Comparison of ENCODE assay signal across 1 cellular context in the genomic region with DNA sequence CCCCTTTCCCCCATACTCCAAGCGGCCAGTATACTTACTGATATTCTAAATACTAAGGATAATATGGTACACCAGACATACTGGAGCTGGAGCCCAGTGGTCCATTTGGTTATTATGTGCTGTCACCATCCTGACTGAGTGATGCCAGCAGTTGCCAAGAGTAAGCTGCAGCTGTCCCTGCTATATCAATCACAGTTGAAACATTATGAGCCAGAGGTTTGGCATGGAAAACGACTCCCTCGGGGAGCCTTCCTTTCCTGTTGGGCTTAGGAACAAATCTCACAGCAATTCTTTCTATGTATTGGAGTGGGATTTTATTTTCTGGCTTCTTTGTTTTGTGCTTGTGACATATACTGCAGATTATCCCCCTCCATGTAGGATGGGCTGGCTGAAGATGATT.
TF ChIP-seq lines count a peak whose summit lies in the region.

No MANE protein-coding gene starts in this region.

TF ChIP-seq in K562, 482 proteins besides CTCF, POLR2A, EP300 and RAD21:
- TF ChIP-seq, protein P1, sequence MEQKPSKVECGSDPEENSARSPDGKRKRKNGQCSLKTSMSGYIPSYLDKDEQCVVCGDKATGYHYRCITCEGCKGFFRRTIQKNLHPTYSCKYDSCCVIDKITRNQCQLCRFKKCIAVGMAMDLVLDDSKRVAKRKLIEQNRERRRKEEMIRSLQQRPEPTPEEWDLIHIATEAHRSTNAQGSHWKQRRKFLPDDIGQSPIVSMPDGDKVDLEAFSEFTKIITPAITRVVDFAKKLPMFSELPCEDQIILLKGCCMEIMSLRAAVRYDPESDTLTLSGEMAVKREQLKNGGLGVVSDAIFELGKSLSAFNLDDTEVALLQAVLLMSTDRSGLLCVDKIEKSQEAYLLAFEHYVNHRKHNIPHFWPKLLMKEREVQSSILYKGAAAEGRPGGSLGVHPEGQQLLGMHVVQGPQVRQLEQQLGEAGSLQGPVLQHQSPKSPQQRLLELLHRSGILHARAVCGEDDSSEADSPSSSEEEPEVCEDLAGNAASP (IDR thresholded peaks at IDR 0.05): no peak
- peak; percentile 81 for TF ChIP-seq RBM25 (IDR thresholded peaks at IDR 0.05; ENCODE audit: low read depth, low read length, severe bottlenecking)
TF ChIP-seq in K562: peak in this region for 1.
